Comparison of ENCODE assay signal across 23 cellular contexts in genomic region chr18:8984131-8984670, GRCh38.
DNase-seq lines count a peak whose midpoint lies in the region; ATAC-seq, FAIRE-seq and TF ChIP-seq lines count a peak whose summit lies in the region.
"Had no signal": no experiment of that assay in that cellular context is flagged by ENCODE, and none has a peak within 500 bp of the region (broad histone marks: within the 10 kb centered on the region; RNA-seq: fewer than 3 reads in every experiment).

No MANE protein-coding gene starts in this region.

- in situ Hi-C loops in K562 (cut with MboI): loop anchor here (5.0 kb wide), 1 partner anchor 327 kb away; no protein-coding TSS in a partner anchor

- H4K20me1 ChIP-seq in GM23338 (replicated peaks; ENCODE audit: insufficient read depth) (no peaks in the 10 kb centered on the region), K562 (replicated peaks; ENCODE audit: control insufficient read depth, insufficient read depth, low read length) (no peaks in the 10 kb centered on the region), smooth muscle cell (ENCODE audit: low read depth) (no peaks in the 10 kb centered on the region)

- DNase-seq in BJ (ENCODE audit: low read depth) (peak; percentile 71), GM23338 (ENCODE audit: low spot score) (no peak), K562 (ENCODE audit: extremely low read depth in 1 of 4, low spot score in 3 of 4) (no peak), mesothelial cell of epicardium (ENCODE audit: low spot score in 2 of 2, unreplicated experiment in 2 of 2) (no peak), smooth muscle cell (lab: John Stamatoyannopoulos, UW; ENCODE audit: unreplicated experiment) (no peak), SKM-1 treated with dmso at 0.1 percent for 144 hours (lab: John Stamatoyannopoulos, UW; ENCODE audit: unreplicated experiment) (no peak)
- DNase-seq in activated CD4-positive, CD25-positive, alpha-beta regulatory T cell treated with anti-CD3 and anti-CD28 coated beads, Interleukin-2, amount 50 U/mL, for 72 hours: no peak
- DNase-seq: ACHN; AML-193; Caco-2; CD4-positive, CD25-positive, alpha-beta regulatory T cell; DMS53; H9; NCI-H1417; NCI-H2029; NCI-H2227 treated with DMSO at 0.1 percent for 48 hours; Peyer's patch; Right ventricle myocardium superior had no signal

- H3K4me1 ChIP-seq in GM23338 (ENCODE audit: insufficient read depth): peaks cover 17% of the 10 kb centered on the region
- H3K4me1 ChIP-seq in K562 (replicated peaks in 1 of 2; ENCODE audit: control insufficient read depth in 2 of 2, insufficient read depth in 2 of 2, low read length in 2 of 2): peaks cover 3 to 21% of the 10 kb centered on the region in 2 experiments; a peak in 3 of 5 replicates
- peaks cover 18% of the 10 kb centered on the region for H3K4me1 ChIP-seq in smooth muscle cell (ENCODE audit: low read depth)
- H3K4me1 ChIP-seq: Peyer's patch had no signal

- intact Hi-C loops in K562 (cut with micrococcal nuclease): loop anchor here (5.0 kb wide), 1 partner anchor 62 kb away; no protein-coding TSS in a partner anchor

- H3K27ac Mint-ChIP-seq in GM23338 (peak overlapping the region; percentile 10; the same call in 1 of the 2 replicates), mesothelial cell of epicardium (peak overlapping the region; percentile 31)
- H3K27ac Mint-ChIP-seq: CD4-positive, CD25-positive, alpha-beta regulatory T cell had no signal

- H3K4me3 ChIP-seq in BJ (ENCODE audit: low read depth, low read length) (no peak overlapping the region), GM23338 (no peak overlapping the region), K562 (no peak overlapping the region), smooth muscle cell (no peak overlapping the region)
- H3K4me3 ChIP-seq: Peyer's patch had no signal

- H3K27ac ChIP-seq in GM23338 (ENCODE audit: low read depth) (no peak overlapping the region), K562 (ENCODE audit: extremely low read depth, low read depth, low read length) (no peak overlapping the region), smooth muscle cell (ENCODE audit: low read depth) (no peak overlapping the region)
- H3K27ac ChIP-seq: HL-60, Peyer's patch had no signal

- H3K36me3 ChIP-seq in BJ (ENCODE audit: control insufficient read depth, insufficient read depth, low read length) (no peaks in the 10 kb centered on the region), GM23338 (ENCODE audit: insufficient read depth) (no peaks in the 10 kb centered on the region), K562 (ENCODE audit: control insufficient read depth, insufficient read depth, low read length) (no peaks in the 10 kb centered on the region), smooth muscle cell (ENCODE audit: low read depth) (no peaks in the 10 kb centered on the region)
- H3K36me3 ChIP-seq: Peyer's patch had no signal

- H3K4me2 ChIP-seq in GM23338 (no peak overlapping the region), K562 (ENCODE audit: insufficient read depth, low read length) (no peak overlapping the region), smooth muscle cell (no peak overlapping the region)

- BruUV-seq in K562 (replicated peaks; lab: Mats Ljungman, UMichigan): no TSS peak

- 0 out of 2 replicates have a peak, but pooled peaks cover under 1% of the 10 kb centered on the region for H3K9me2 ChIP-seq in GM23338 (ENCODE audit: insufficient read depth)

- CTCF ChIA-PET in BJ (lab: Yijun Ruan, JAX): interaction anchor here (0.7 to 4.7 kb wide), 11 partner anchors 35 to 334 kb away, joined by 3 to 42 read pairs (median 5); no protein-coding TSS in a partner anchor
- CTCF ChIA-PET in K562 (lab: Yijun Ruan, JAX; ENCODE audit: low intra/inter-chr PET ratio): interaction anchor here (0.5 to 1.1 kb wide), 2 partner anchors 288 to 326 kb away, joined by 3 read pairs; no protein-coding TSS in a partner anchor

- H3K27me3 ChIP-seq in BJ (ENCODE audit: control insufficient read depth, insufficient read depth, low read length): no peaks in the 10 kb centered on the region
- H3K27me3 ChIP-seq in GM23338 (ENCODE audit: insufficient read depth): no peaks in the 10 kb centered on the region
- no peaks in the 10 kb centered on the region for H3K27me3 ChIP-seq in K562 (ENCODE audit: control insufficient read depth in 2 of 2, insufficient read depth in 2 of 2, low read length in 2 of 2)
- H3K27me3 ChIP-seq in smooth muscle cell (ENCODE audit: low read depth): no peaks in the 10 kb centered on the region
- H3K27me3 ChIP-seq: Peyer's patch had no signal

- no peak for ATAC-seq in GM23338
- ATAC-seq in K562: no peak
- no peak for ATAC-seq in HG03442 (IDR thresholded peaks at IDR 0.05; ENCODE audit: unreplicated experiment)
- ATAC-seq: SK-N-SH treated with all-trans-retinoic acid at 6 μM for 48 hours had no signal

- WGBS in K562 (ENCODE audit: insufficient coverage, low coverage, missing lambda C conversion rate): 26% methylated on average over 3 of the region's 3 CpGs
- WGBS in smooth muscle cell (ENCODE audit: low lambda C conversion rate): 30% methylated on average over 3 of the region's 3 CpGs

- POLR2A ChIA-PET in BJ (lab: Charles Lee) (interaction anchor here (1.1 kb wide), 1 partner anchor 35 kb away, joined by 4 read pairs; no protein-coding TSS in a partner anchor), K562 (lab: Yijun Ruan, JAX) (interaction anchor here (0.6 to 1.2 kb wide), 3 partner anchors 14 to 184 kb away, joined by 3 read pairs; no protein-coding TSS in a partner anchor)

- no peak for FAIRE-seq in K562 (lab: Jason Lieb, UNC)
- FAIRE-seq: GM19239, HTR-8/SVneo had no signal

- H3K9ac ChIP-seq in K562 (ENCODE audit: insufficient read depth in 1 of 2, low read depth in 2 of 2, low read length in 2 of 2): no peak overlapping the region
- no peak overlapping the region for H3K9ac ChIP-seq in smooth muscle cell (ENCODE audit: low read depth)

- no peak for TF ChIP-seq POLR2A in K562 (conservative IDR thresholded peaks at IDR 0.05)

- no peaks in the 10 kb centered on the region for H3K9me3 ChIP-seq in K562 (replicated peaks; ENCODE audit: control insufficient read depth, insufficient read depth, low read depth, low read length)
- H3K9me3 ChIP-seq in smooth muscle cell (replicated peaks; ENCODE audit: low read depth): no peaks in the 10 kb centered on the region
- H3K9me3 ChIP-seq: Caco-2, Peyer's patch had no signal

- peaks cover 4% of the 10 kb centered on the region for H3K9me1 ChIP-seq in K562 (ENCODE audit: control insufficient read depth, insufficient read depth, low read length)

- H2AFZ ChIP-seq in GM23338 (no peak overlapping the region; the same call in 1 of the 2 replicates), K562 (ENCODE audit: low read depth, low read length) (peak overlapping the region; percentile 28; the same call in 1 of the 2 replicates), smooth muscle cell (ENCODE audit: low read depth) (no peak overlapping the region)

- H3K27me3 Mint-ChIP-seq in GM23338 (ENCODE audit: insufficient read depth, low read depth, poor library complexity): no peaks in the 10 kb centered on the region
- H3K27me3 Mint-ChIP-seq in mesothelial cell of epicardium (ENCODE audit: low read depth): peaks cover 10% of the 10 kb centered on the region

- H3K79me2 ChIP-seq in GM23338 (replicated peaks; ENCODE audit: insufficient read depth) (no peaks in the 10 kb centered on the region), K562 (ENCODE audit: control insufficient read depth, insufficient read depth, low read length) (no peaks in the 10 kb centered on the region), smooth muscle cell (ENCODE audit: low read depth) (no peaks in the 10 kb centered on the region)

- H3F3A ChIP-seq in GM23338 (replicated peaks; ENCODE audit: low read depth) (no peaks in the 10 kb centered on the region), smooth muscle cell (ENCODE audit: low read depth) (no peaks in the 10 kb centered on the region)

- no peaks in the 10 kb centered on the region; the same call in 2 of the 3 replicates for H3K9me3 Mint-ChIP-seq in GM23338
- no peaks in the 10 kb centered on the region for H3K9me3 Mint-ChIP-seq in mesothelial cell of epicardium
- H3K9me3 Mint-ChIP-seq: CD4-positive, CD25-positive, alpha-beta regulatory T cell; H9 had no signal

- TF ChIP-seq RAD21 in K562 (CRISPR knock-in tag; conservative IDR thresholded peaks at IDR 0.05 in 1 of 2, IDR thresholded peaks at IDR 0.05 in 1 of 2): no peak

- H3K4me1 Mint-ChIP-seq in GM23338 (peaks cover 15% of the 10 kb centered on the region), mesothelial cell of epicardium (peaks cover 43% of the 10 kb centered on the region)
- H3K4me1 Mint-ChIP-seq: CD4-positive, CD25-positive, alpha-beta regulatory T cell had no signal

- no peak overlapping the region for H3K4me3 Mint-ChIP-seq in GM23338
- no peak overlapping the region for H3K4me3 Mint-ChIP-seq in mesothelial cell of epicardium
- H3K4me3 Mint-ChIP-seq: CD4-positive, CD25-positive, alpha-beta regulatory T cell; H9 had no signal

- TF ChIP-seq CTCF in BJ (IDR thresholded peaks at IDR 0.05; ENCODE audit: insufficient read depth, low read depth, low read length) (no peak), GM23338 (conservative IDR thresholded peaks at IDR 0.05; ENCODE audit: low read depth in 2 of 2) (no peak), K562 (IDR thresholded peaks at IDR 0.05 in 2 of 3, conservative IDR thresholded peaks at IDR 0.05 in 1 of 3; ENCODE audit: insufficient read depth in 2 of 3, low read depth in 1 of 3, low read length in 3 of 3) (no peak), mesothelial cell of epicardium (IDR thresholded peaks at IDR 0.05; ENCODE audit: unreplicated experiment) (no peak), smooth muscle cell (IDR thresholded peaks at IDR 0.05; ENCODE audit: borderline replicate concordance, insufficient read depth, poor library complexity, severe bottlenecking) (no peak)

- no peak for TF ChIP-seq EP300 in K562 (IDR thresholded peaks at IDR 0.05; ENCODE audit: low read length)

- H3K36me3 Mint-ChIP-seq in GM23338 (ENCODE audit: low read depth): no peaks in the 10 kb centered on the region
- H3K36me3 Mint-ChIP-seq in mesothelial cell of epicardium: no peaks in the 10 kb centered on the region
- H3K36me3 Mint-ChIP-seq: CD4-positive, CD25-positive, alpha-beta regulatory T cell had no signal

TF ChIP-seq in GM23338, 12 proteins besides CTCF, POLR2A, EP300 and RAD21:
- no peak for TF ChIP-seq CREB1 (CRISPR knock-in tag; IDR thresholded peaks at IDR 0.05; ENCODE audit: low read depth)
- TF ChIP-seq EZH2 (IDR thresholded peaks at IDR 0.05; ENCODE audit: low read depth, unreplicated experiment): no peak

TF ChIP-seq in K562, 482 proteins besides CTCF, POLR2A, EP300 and RAD21 (continues in another document):
- TF ChIP-seq GABPB1 (CRISPR knock-in tag; IDR thresholded peaks at IDR 0.05): no peak
- no peak for TF ChIP-seq SMARCA5 (IDR thresholded peaks at IDR 0.05)
- no peak for TF ChIP-seq C11orf30 (IDR thresholded peaks at IDR 0.05; ENCODE audit: low read depth)
- no peak for TF ChIP-seq HES1 (IDR thresholded peaks at IDR 0.05; ENCODE audit: low read depth)
- TF ChIP-seq XRCC4 (IDR thresholded peaks at IDR 0.05; ENCODE audit: extremely low read depth, insufficient read depth, insufficient read length): no peak
